Comparison of ENCODE assay signal across 28 cellular contexts in the genomic region with DNA sequence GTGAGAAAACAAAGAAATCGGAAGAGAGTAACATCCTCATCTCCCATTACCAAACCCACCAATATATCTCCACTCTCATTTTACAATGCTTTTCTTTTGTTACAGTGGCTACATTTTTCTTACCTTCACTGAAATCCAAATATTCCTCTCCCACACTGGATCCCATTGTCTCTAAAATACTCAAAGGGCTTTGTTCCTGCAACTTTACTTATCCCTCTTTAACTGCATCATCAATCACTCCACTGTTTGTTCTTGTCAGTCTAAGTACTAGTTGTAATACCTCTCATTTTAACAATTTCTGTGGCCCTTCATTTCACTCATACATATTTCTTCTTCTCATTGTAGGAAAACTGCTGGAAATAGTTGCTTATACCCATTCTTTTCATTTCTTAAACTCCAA.
"Had no signal": no experiment of that assay in that cellular context is flagged by ENCODE, and none has a peak within 500 bp of the region (broad histone marks: within the 10 kb centered on the region; RNA-seq: fewer than 3 reads in every experiment).

No MANE protein-coding gene starts in this region.

- H3K4me3 ChIP-seq: adrenal gland, body of pancreas, breast epithelium, MG63, Peyer's patch, SJSA1 had no signal

- H3K9me3 ChIP-seq: adrenal gland, body of pancreas, breast epithelium, MG63, Peyer's patch, SJSA1, SK-N-SH had no signal

- ATAC-seq: activated CD4-positive, alpha-beta T cell treated with anti-CD3 and anti-CD28 coated beads for 36 hours; activated CD4-positive, CD25-positive, alpha-beta regulatory T cell treated with anti-CD3 and anti-CD28 coated beads, Interleukin-2, amount 50 U/mL, for 24 hours; activated CD8-positive, alpha-beta T cell treated with anti-CD3 and anti-CD28 coated beads, Interleukin-2, amount 10 ng/mL, durations not matched to agents 7 days and 5 days; activated naive CD4-positive, alpha-beta T cell treated with anti-CD3 and anti-CD28 coated beads, Interleukin-2, amount 50 U/mL, for 72 hours; body of pancreas; PC-3; WTC11 had no signal

- H3K27me3 ChIP-seq: adrenal gland, body of pancreas, breast epithelium, MG63, Peyer's patch, SJSA1 had no signal

- H3K27ac ChIP-seq: adrenal gland, body of pancreas, breast epithelium, Peyer's patch, SJSA1 had no signal

- H3K36me3 ChIP-seq: adrenal gland, breast epithelium, MG63, Peyer's patch, SJSA1 had no signal

- DNase-seq: activated CD4-positive, alpha-beta T cell treated with anti-CD3 and anti-CD28 coated beads for 36 hours; activated CD4-positive, alpha-beta T cell treated with anti-CD3 and anti-CD28 coated beads, Interleukin-2, amount 10 ng/mL, durations not matched to agents 7 days and 5 days; activated CD4-positive, alpha-beta T cell treated with anti-CD3 and anti-CD28 coated beads, Interleukin-2, amount 50 U/mL, for 48 hours; activated CD8-positive, alpha-beta T cell treated with anti-CD3 and anti-CD28 coated beads, Interleukin-2, amount 10 ng/mL, durations not matched to agents 7 days and 5 days; activated gamma-delta T cell treated with Interleukin-2 at 50 U/mL for 16 hours; activated naive CD4-positive, alpha-beta T cell treated with anti-CD3 and anti-CD28 coated beads for 36 hours; activated T-cell treated with anti-CD3 and anti-CD28 coated beads, Interleukin-2, amount 50 U/mL, for 24 hours; adrenal gland; body of pancreas; Kasumi-1; KG1; MG63; NCI-H1048; NCI-H1105 treated with DMSO at 0.1 percent for 48 hours; NCI-H1436 treated with DMSO at 0.1 percent for 48 hours; NCI-H187 treated with DMSO at 0.1 percent for 48 hours; NCI-H524 treated with DMSO at 0.1 percent for 48 hours; NK-92 treated with Interleukin-12 subunit alpha and Interleukin-12 subunit beta, amount 100 ng/mL, for 24 hours; PC-3; Peyer's patch; RPMI8226; SHP77 treated with DMSO at 0.1 percent for 48 hours; SK-N-SH had no signal

- H3K4me1 ChIP-seq: adrenal gland, body of pancreas, breast epithelium, Peyer's patch, SJSA1 had no signal
